ENCODE assay signal across 1 cellular context in genomic region chr15:63254991-63255390, GRCh38.
TF ChIP-seq lines count a peak whose summit lies in the region.

No MANE protein-coding gene starts in this region.

TF ChIP-seq in H1, 55 proteins besides CTCF, POLR2A, EP300 and RAD21:
- TF ChIP-seq MAX (IDR thresholded peaks at IDR 0.05) (no peak), RFX5 (IDR thresholded peaks at IDR 0.05; ENCODE audit: borderline replicate concordance, low read depth, low read length) (no peak), RBBP5 (IDR thresholded peaks at IDR 0.05; ENCODE audit: borderline replicate concordance, low read depth, low read length) (no peak), TAF1 (IDR thresholded peaks at IDR 0.05; ENCODE audit: low read depth, low read length) (no peak), EGR1 (IDR thresholded peaks at IDR 0.05; ENCODE audit: borderline replicate concordance, low read depth, low read length) (no peak), CHD7 (IDR thresholded peaks at IDR 0.05; ENCODE audit: insufficient replicate concordance, low read length) (no peak), SP1 (IDR thresholded peaks at IDR 0.05; ENCODE audit: low read depth, low read length) (no peak), KDM4A (IDR thresholded peaks at IDR 0.05; ENCODE audit: low read depth, low read length, severe bottlenecking) (no peak), CBX8 (IDR thresholded peaks at IDR 0.05; ENCODE audit: borderline replicate concordance, low read depth, low read length) (no peak), SP4 (IDR thresholded peaks at IDR 0.05; ENCODE audit: low read length) (no peak), GABPA (IDR thresholded peaks at IDR 0.05; ENCODE audit: borderline replicate concordance, insufficient read depth, low read length) (no peak), KDM1A (IDR thresholded peaks at IDR 0.05; ENCODE audit: borderline replicate concordance, low read length) (no peak), NRF1 (IDR thresholded peaks at IDR 0.05; ENCODE audit: low read depth, low read length) (no peak)
TF ChIP-seq in H1: peak in this region for 0.
